In the genomic region with DNA sequence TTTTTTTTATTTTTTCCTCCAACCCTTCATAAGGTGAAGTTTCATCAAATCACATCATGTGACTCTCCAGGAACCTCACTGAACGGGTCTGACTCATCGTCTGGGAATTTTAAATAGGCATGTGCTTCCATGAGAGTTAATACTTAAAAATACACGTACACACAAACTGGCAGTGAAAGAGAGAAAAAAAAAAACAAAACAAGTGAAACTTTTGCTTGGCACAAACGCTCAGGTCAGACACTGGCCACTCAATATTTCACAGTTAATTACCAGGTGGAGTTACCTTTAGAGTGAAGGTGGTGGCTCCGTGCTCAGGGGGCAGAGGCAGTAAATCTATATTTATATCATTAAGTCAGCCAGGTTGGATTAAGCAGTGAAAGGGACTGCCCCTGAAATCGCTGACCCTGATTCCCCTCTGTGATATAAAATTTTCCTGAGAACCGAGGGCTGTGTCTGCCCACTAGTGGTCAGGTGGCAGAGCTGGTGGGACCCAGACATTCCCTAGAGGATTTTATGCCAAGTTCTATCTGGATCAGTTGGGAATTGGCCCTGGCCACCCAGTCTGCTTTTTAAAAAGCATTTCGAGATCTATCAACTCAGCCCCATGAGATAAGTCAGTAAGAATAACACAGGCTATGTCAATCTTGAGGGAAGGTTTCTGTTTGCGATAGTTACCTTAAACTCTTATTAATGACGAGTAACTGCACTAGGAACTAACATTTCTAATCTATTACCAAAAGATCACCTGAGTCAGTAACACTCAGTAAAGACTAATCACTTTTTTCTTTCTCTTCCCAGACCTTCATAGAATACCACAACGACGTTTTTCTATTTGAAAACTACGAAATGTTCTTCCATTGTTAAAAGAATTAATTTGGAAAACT, we compare ENCODE assay signal across 8 cellular contexts.
DNase-seq lines count a peak whose midpoint lies in the region; ATAC-seq and TF ChIP-seq lines count a peak whose summit lies in the region.

No MANE protein-coding gene starts in this region.

- POLR2A ChIA-PET in activated CD8-positive, alpha-beta T cell treated with anti-CD3 and anti-CD28 coated beads, Interleukin-2, amount 10 ng/mL, durations not matched to agents 7 days and 5 days (lab: Charles Lee): no interaction called here

- no peaks in the 10 kb centered on the region for H3K27me3 Mint-ChIP-seq in T-helper 17 cell
- H3K27me3 Mint-ChIP-seq in activated CD8-positive, alpha-beta T cell treated with anti-CD3 and anti-CD28 coated beads, Interleukin-2, amount 10 ng/mL, durations not matched to agents 7 days and 5 days (ENCODE audit: low read depth): no peaks in the 10 kb centered on the region

- peak; percentile 91 for ATAC-seq in left ventricle myocardium superior
- ATAC-seq in GM18858 (IDR thresholded peaks at IDR 0.05; ENCODE audit: unreplicated experiment): no peak
- ATAC-seq in T-helper 17 cell: no peak
- no peak for ATAC-seq in activated CD8-positive, alpha-beta T cell treated with anti-CD3 and anti-CD28 coated beads, Interleukin-2, amount 10 ng/mL, durations not matched to agents 7 days and 5 days

- peak; percentile 60 for DNase-seq in DMS79 treated with DMSO at 0.1 percent for 48 hours (lab: John Stamatoyannopoulos, UW)
- peak; percentile 82 for DNase-seq in LNCaP clone FGC (ENCODE audit: low read depth)
- no peak for DNase-seq in left ventricle myocardium superior
- peak; percentile 88 for DNase-seq in smooth muscle cell of the brain vasculature (ENCODE audit: low read depth, low spot score)
- DNase-seq in T-helper 17 cell: no peak
- no peak for DNase-seq in activated CD8-positive, alpha-beta T cell treated with anti-CD3 and anti-CD28 coated beads, Interleukin-2, amount 10 ng/mL, durations not matched to agents 7 days and 5 days

- no peaks in the 10 kb centered on the region for H3K36me3 Mint-ChIP-seq in T-helper 17 cell (ENCODE audit: low read depth)
- H3K36me3 Mint-ChIP-seq in activated CD8-positive, alpha-beta T cell treated with anti-CD3 and anti-CD28 coated beads, Interleukin-2, amount 10 ng/mL, durations not matched to agents 7 days and 5 days (ENCODE audit: low read depth): no peaks in the 10 kb centered on the region

- H3K9me3 ChIP-seq in T-helper 17 cell (ENCODE audit: control insufficient read depth, low read length, poor library complexity, severe bottlenecking): no peaks in the 10 kb centered on the region

- H3K27ac ChIP-seq in VCaP: peak overlapping the region; percentile 51

- intact Hi-C loops in left ventricle myocardium superior (cut with micrococcal nuclease): no loop called here

- H3K9me3 Mint-ChIP-seq in activated CD8-positive, alpha-beta T cell treated with anti-CD3 and anti-CD28 coated beads, Interleukin-2, amount 10 ng/mL, durations not matched to agents 7 days and 5 days (ENCODE audit: insufficient read depth): no peaks in the 10 kb centered on the region

- H3K4me3 Mint-ChIP-seq in T-helper 17 cell: no peak overlapping the region
- no peak overlapping the region for H3K4me3 Mint-ChIP-seq in activated CD8-positive, alpha-beta T cell treated with anti-CD3 and anti-CD28 coated beads, Interleukin-2, amount 10 ng/mL, durations not matched to agents 7 days and 5 days

- TF ChIP-seq CTCF in LNCaP clone FGC (IDR thresholded peaks at IDR 0.05; ENCODE audit: control insufficient read depth, extremely low read depth, insufficient read depth) (peak; percentile 77), VCaP (conservative IDR thresholded peaks at IDR 0.05) (peak; percentile 95)

- no peaks in the 10 kb centered on the region for H3K4me1 Mint-ChIP-seq in T-helper 17 cell
- no peaks in the 10 kb centered on the region for H3K4me1 Mint-ChIP-seq in activated CD8-positive, alpha-beta T cell treated with anti-CD3 and anti-CD28 coated beads, Interleukin-2, amount 10 ng/mL, durations not matched to agents 7 days and 5 days (ENCODE audit: low read depth)

- H3K27ac Mint-ChIP-seq in T-helper 17 cell: no peak overlapping the region
- no peak overlapping the region for H3K27ac Mint-ChIP-seq in activated CD8-positive, alpha-beta T cell treated with anti-CD3 and anti-CD28 coated beads, Interleukin-2, amount 10 ng/mL, durations not matched to agents 7 days and 5 days

- no peak overlapping the region for H3K4me3 ChIP-seq in LNCaP clone FGC (ENCODE audit: low read depth, low read length)

- CTCF ChIA-PET in activated CD8-positive, alpha-beta T cell treated with anti-CD3 and anti-CD28 coated beads, Interleukin-2, amount 10 ng/mL, durations not matched to agents 7 days and 5 days (lab: Charles Lee): no interaction called here

Comparison
In these comparisons a context has a peak if more than half of its experiments do, and no peak if none do; other contexts are left out.
1. DNase-seq: peak in DMS79 treated with DMSO at 0.1 percent for 48 hours (single experiment), LNCaP clone FGC (single experiment) and smooth muscle cell of the brain vasculature (single experiment); none in left ventricle myocardium superior (single experiment), T-helper 17 cell (0 of 3) and activated CD8-positive, alpha-beta T cell treated with anti-CD3 and anti-CD28 coated beads, Interleukin-2, amount 10 ng/mL, durations not matched to agents 7 days and 5 days (single experiment).